In genomic region chr19:4633140-4633967, GRCh38 we compare ENCODE assay signal across 8 cellular contexts. TPM values are rescaled to one million over a fixed set of nuclear protein-coding genes. Genes with fewer than 3 reads are reported as not detected.
A peak's percentile ranks its signal among the peaks of the same experiment; 100 is the strongest.
DNase-seq lines count a peak whose midpoint lies in the region; ATAC-seq, FAIRE-seq and TF ChIP-seq lines count a peak whose summit lies in the region.

No MANE protein-coding gene starts in this region.

- no peak for TF ChIP-seq POLR2A in GM12878 (IDR thresholded peaks at IDR 0.05; ENCODE audit: low read depth, low read length)

- no peak overlapping the region for H3K4me3 ChIP-seq in MG63
- H3K4me3 ChIP-seq in GM12878 = no peak overlapping the region

- no peak overlapping the region for H3K27ac ChIP-seq in GM12878 (ENCODE audit: control insufficient read depth, insufficient read depth)

- no peak overlapping the region for H3K9ac ChIP-seq in GM12878 (ENCODE audit: control insufficient read depth, insufficient read depth, low read length)

- H3K4me1 ChIP-seq in GM12878 (ENCODE audit: control insufficient read depth, insufficient read depth, low read length) = peaks cover 3% of the 10 kb centered on the region

- intact Hi-C loops in GM12878 (cut with micrococcal nuclease; ENCODE audit: unreplicated experiment) = no loop called here

- 46% methylated on average over 10 of the region's 14 CpGs for WGBS in GM12878 (ENCODE audit: insufficient coverage, insufficient replicate concordance, low lambda C conversion rate, missing lambda C conversion rate)

- no peak overlapping the region for H2AFZ ChIP-seq in GM12878 (ENCODE audit: control insufficient read depth, low read depth, low read length)

- no peak for TF ChIP-seq EP300 in GM12878 (IDR thresholded peaks at IDR 0.05; ENCODE audit: borderline replicate concordance in 1 of 2, control insufficient read depth in 1 of 2, low read depth in 2 of 2, low read length in 2 of 2)

- no peaks in the 10 kb centered on the region for H3K79me2 ChIP-seq in GM12878 (ENCODE audit: control insufficient read depth, insufficient read depth, low read length)

- peak; percentile 67 to 90 (median 76) for TF ChIP-seq CTCF in GM12878 (IDR thresholded peaks at IDR 0.05 in 2 of 3, conservative IDR thresholded peaks at IDR 0.05 in 1 of 3; ENCODE audit: control insufficient read depth in 2 of 3, extremely low read depth in 1 of 3, insufficient read depth in 1 of 3, low read depth in 3 of 3, low read length in 3 of 3)

- ATAC-seq in GM12878 (peak; percentile 84), GM21526 (IDR thresholded peaks at IDR 0.05; ENCODE audit: low FRiP score, unreplicated experiment) (no peak), GM21576 (IDR thresholded peaks at IDR 0.05; ENCODE audit: unreplicated experiment) (no peak)

- no TSS peak for BruUV-seq in GM12878 (replicated peaks; lab: Mats Ljungman, UMichigan)

- H3K4me2 ChIP-seq in GM12878 (ENCODE audit: control insufficient read depth, insufficient read depth) = no peak overlapping the region

- no peaks in the 10 kb centered on the region for H4K20me1 ChIP-seq in GM12878 (ENCODE audit: control insufficient read depth, insufficient read depth)

- POLR2A ChIA-PET in GM12878 (lab: Charles Lee) = interaction anchor here (0.9 kb wide), 1 partner anchor 62 kb away, joined by 3 read pairs; no protein-coding TSS in a partner anchor

- in situ Hi-C loops in GM12878 (cut with MboI) = no loop called here

- CTCF ChIA-PET in GM12878 (lab: Yijun Ruan, JAX) = interaction anchor here (0.6 to 4.4 kb wide), 20 partner anchors 10 to 159 kb away, joined by 3 to 50 read pairs (median 4); no protein-coding TSS in a partner anchor

- TF ChIP-seq RAD21 in GM12878 (IDR thresholded peaks at IDR 0.05; ENCODE audit: insufficient read depth, low read depth, low read length) = 0 out of 2 replicates have a peak, but pooled peaks have one; percentile 30

- DNase-seq in GDM1 (lab: John Stamatoyannopoulos, UW) (peak; percentile 72), MG63 (peak; percentile 40), SW 1271 (lab: John Stamatoyannopoulos, UW) (peak; percentile 61 to 90), GM12878 (ENCODE audit: low read depth, low spot score) (peak; percentile 16), iPS-NIHi7 (ENCODE audit: extremely low spot score) (peak; percentile 82)
- peak; percentile 24 for DNase-seq in stimulated activated CD4-positive, alpha-beta T cell treated with anti-CD3 and anti-CD28 coated beads, Interleukin-12 subunit alpha, Interleukin-12 subunit beta, amount 100 ng/mL, for 4 hours

- no peaks in the 10 kb centered on the region for H3K9me3 ChIP-seq in MG63
- no peaks in the 10 kb centered on the region for H3K9me3 ChIP-seq in GM12878 (replicated peaks; ENCODE audit: control insufficient read depth, insufficient read depth, low read length)

- SMC1A ChIA-PET in GM12878 (lab: Charles Lee; ENCODE audit: uncharacterized antibody, unreplicated experiment) = interaction anchor here (0.6 to 2.6 kb wide), 6 partner anchors 41 to 314 kb away, joined by 3 to 11 read pairs (median 4); no protein-coding TSS in a partner anchor

- H3K36me3 ChIP-seq in MG63 (no peaks in the 10 kb centered on the region), GM12878 (ENCODE audit: control insufficient read depth in 2 of 2, insufficient read depth in 2 of 2, low read length in 1 of 2) (no peaks in the 10 kb centered on the region)

- FAIRE-seq in GM12878 (lab: Jason Lieb, UNC) = no peak

- H3K27me3 ChIP-seq in MG63 (no peaks in the 10 kb centered on the region), GM12878 (replicated peaks in 1 of 2; ENCODE audit: control insufficient read depth in 2 of 2, insufficient read depth in 2 of 2, low read length in 1 of 2) (no peaks in the 10 kb centered on the region)

- RAD21 ChIA-PET in GM12878 (lab: Charles Lee; ENCODE audit: unreplicated experiment) = interaction anchor here (0.8 to 1.2 kb wide), 3 partner anchors 16 to 57 kb away, joined by 3 to 6 read pairs (median 3); no protein-coding TSS in a partner anchor

TF ChIP-seq in GM12878, 131 proteins besides CTCF, POLR2A, EP300 and RAD21:
- TF ChIP-seq EED (IDR thresholded peaks at IDR 0.05; ENCODE audit: low read depth) (no peak), SMARCA5 (IDR thresholded peaks at IDR 0.05) (peak; percentile 99), IKZF1 (conservative IDR thresholded peaks at IDR 0.05) (0 out of 2 replicates have a peak, but pooled peaks have one; percentile 35), RUNX3 (IDR thresholded peaks at IDR 0.05; ENCODE audit: low read length) (0 out of 2 replicates have a peak, but pooled peaks have one; percentile 7), ZNF217 (IDR thresholded peaks at IDR 0.05) (peak; percentile 93; the same call in 1 of the 2 replicates), YY1 (IDR thresholded peaks at IDR 0.05; ENCODE audit: low read depth, low read length) (peak; percentile 52; the same call in 1 of the 2 replicates), SMC3 (IDR thresholded peaks at IDR 0.05; ENCODE audit: borderline replicate concordance, low read length) (peak; percentile 32; the same call in 1 of the 2 replicates), KDM1A (IDR thresholded peaks at IDR 0.05; ENCODE audit: borderline replicate concordance) (peak; percentile 95; the same call in 1 of the 2 replicates), PKNOX1 (IDR thresholded peaks at IDR 0.05) (no peak), NBN (IDR thresholded peaks at IDR 0.05) (peak; percentile 47; the same call in 1 of the 2 replicates)

RNA-seq across cellular contexts. Expression of gene TNFAIP8L1, which starts 6.0 kb away (rescaled TPM):
- 1.2 and 1.5 TPM in 2 replicates for total RNA-seq in MG63 (2014; rRNA removed; shearing (Covaris generic); ENCODE audit: low replicate concordance)
- 17.9 and 19.3 TPM in 2 replicates for total RNA-seq in GM12878 (2013; cell fraction: nucleolus; rRNA removed)
- 5.0 TPM in 2 replicates for total RNA-seq in GM12878 (2014; rRNA removed)
- 8.3 and 8.7 TPM in 2 replicates for total RNA-seq in GM12878 (2014; rRNA removed; fragmentation: Illumina TruSeq; extraction: Trizol)
- total RNA-seq in GM12878 (2021) = 12.7 and 14.3 TPM in 2 replicates
- 4.5 TPM for polyA plus RNA-seq in GM12878 (2011; ENCODE audit: low read depth)
- polyA plus RNA-seq in GM12878 (2011; rRNA removed) = 7.6 and 9.0 TPM in 2 replicates
- 14.0 and 14.6 TPM in 2 replicates for polyA plus RNA-seq in GM12878 (2011; cell fraction: cytosol; rRNA removed)
- polyA plus RNA-seq in GM12878 (2011; cell fraction: nucleus; rRNA removed) = 4.2 and 6.9 TPM in 2 replicates
- polyA plus RNA-seq in GM12878 (2012) = 7.7 and 9.0 TPM in 2 replicates
- 4.6 and 8.6 TPM in 2 replicates for polyA plus RNA-seq in GM12878 (2014; fragmentation: Illumina TruSeq; extraction: Trizol)
- polyA plus RNA-seq in GM12878 (2014; fragmentation: Nextera tagmentation; extraction: Ambion mirVana) = 1 to 10 TPM in 1 of 2 experiments, under 1 TPM in 1; 0.93 to 2.4 TPM
- 12.4 and 13.1 TPM in 2 replicates for polyA plus RNA-seq in GM12878 (2014; rRNA removed)
- polyA plus RNA-seq in GM12878 (2016; fragmentation: Nextera tagmentation; extraction: Ambion mirVana) = 1 to 10 TPM; 8.3 to 9.2 TPM
- polyA minus RNA-seq in GM12878 (2011; rRNA and poly(A)+ RNA removed) = 6.7 and 13.4 TPM in 2 replicates
- polyA minus RNA-seq in GM12878 (2011; cell fraction: cytosol; rRNA and poly(A)+ RNA removed) = 5.9 and 6.3 TPM in 2 replicates
- polyA minus RNA-seq in GM12878 (2011; cell fraction: nucleus; rRNA and poly(A)+ RNA removed) = 4.1 and 6.6 TPM in 2 replicates

RNA-seq across cellular contexts. Expression of gene MYDGF, which starts 36.8 kb away (rescaled TPM):
- total RNA-seq in MG63 (2014; rRNA removed; shearing (Covaris generic); ENCODE audit: low replicate concordance) = 161 and 252 TPM in 2 replicates
- 25.3 and 26.6 TPM in 2 replicates for total RNA-seq in GM12878 (2013; cell fraction: nucleolus; rRNA removed)
- total RNA-seq in GM12878 (2014; rRNA removed) (68.7 and 83.5 TPM in 2 replicates), GM12878 (2014; rRNA removed; fragmentation: Illumina TruSeq; extraction: Trizol) (46.0 and 50.2 TPM in 2 replicates), GM12878 (2021) (57.4 and 64.7 TPM in 2 replicates)
- 61.8 TPM for polyA plus RNA-seq in GM12878 (2011; ENCODE audit: low read depth)
- polyA plus RNA-seq in GM12878 (2011; rRNA removed) (31.3 and 45.6 TPM in 2 replicates), GM12878 (2014; fragmentation: Illumina TruSeq; extraction: Trizol) (17.9 and 39.1 TPM in 2 replicates), GM12878 (2014; fragmentation: Nextera tagmentation; extraction: Ambion mirVana) (10 to 100 TPM in 1 of 2 experiments, 1 to 10 TPM in 1; 2.3 to 18.5 TPM), GM12878 (2014; rRNA removed) (92.8 and 96.7 TPM in 2 replicates), GM12878 (2016; fragmentation: Nextera tagmentation; extraction: Ambion mirVana) (100 to 1,000 TPM; 183 to 196 TPM)
- 72.7 and 135 TPM in 2 replicates for polyA plus RNA-seq in GM12878 (2011; cell fraction: cytosol; rRNA removed)
- 44.9 and 47.5 TPM in 2 replicates for polyA plus RNA-seq in GM12878 (2011; cell fraction: nucleus; rRNA removed)
- polyA plus RNA-seq in GM12878 (2012) = 111 and 140 TPM in 2 replicates
- polyA minus RNA-seq in GM12878 (2011; rRNA and poly(A)+ RNA removed) = 15.4 and 26.8 TPM in 2 replicates
- 14.0 and 15.4 TPM in 2 replicates for polyA minus RNA-seq in GM12878 (2011; cell fraction: cytosol; rRNA and poly(A)+ RNA removed)
- polyA minus RNA-seq in GM12878 (2011; cell fraction: nucleus; rRNA and poly(A)+ RNA removed) = 7.4 and 12.1 TPM in 2 replicates

Comparison
In these comparisons a context has a peak if more than half of its experiments do, and no peak if none do; other contexts are left out.
1. DNase-seq: peak in every context shown above with its lines; median percentile 82 in iPS-NIHi7; 76 in SW 1271; 72 in GDM1; 40 in MG63; 24 in stimulated activated CD4-positive, alpha-beta T cell treated with anti-CD3 and anti-CD28 coated beads, Interleukin-12 subunit alpha, Interleukin-12 subunit beta, amount 100 ng/mL, for 4 hours; 16 in GM12878.